Comparison of ENCODE assay signal across 18 cellular contexts in the genomic region with DNA sequence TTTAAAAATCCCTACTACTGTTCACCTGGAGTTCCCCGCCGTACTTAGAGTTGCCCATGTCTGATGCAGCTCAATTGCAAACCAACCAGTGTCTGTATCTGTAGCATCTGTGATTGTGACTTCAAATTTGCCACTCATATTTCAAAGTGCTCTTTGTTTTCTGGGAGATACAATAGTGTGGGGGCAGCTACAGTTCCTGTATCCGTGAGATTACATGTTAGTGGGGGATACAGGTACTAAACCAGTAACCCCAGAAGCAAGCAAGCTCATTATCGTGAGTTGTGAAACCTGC.
"Had no signal": no experiment of that assay in that cellular context is flagged by ENCODE, and none has a peak within 500 bp of the region (broad histone marks: within the 10 kb centered on the region; RNA-seq: fewer than 3 reads in every experiment).

No MANE protein-coding gene starts in this region.

- H3K4me3 ChIP-seq: coronary artery, pancreas, right lobe of liver, smooth muscle cell, suprapubic skin, transverse colon had no signal

- H3K4me1 Mint-ChIP-seq: activated CD4-positive, alpha-beta memory T cell treated with anti-CD3 and anti-CD28 coated beads, Interleukin-2, amount 10 ng/mL, durations not matched to agents 7 days and 5 days; activated naive CD4-positive, alpha-beta T cell treated with anti-CD3 and anti-CD28 coated beads, Interleukin-2, amount 10 ng/mL, durations not matched to agents 7 days and 5 days; activated naive CD8-positive, alpha-beta T cell treated with anti-CD3 and anti-CD28 coated beads, Interleukin-2, amount 50 U/mL, for 24 hours; brain; stimulated activated naive CD8-positive, alpha-beta T cell treated with anti-CD3 and anti-CD28 coated beads, Interleukin-15, amount 100 ng/mL, for 72 hours had no signal

- H3K9me3 ChIP-seq: neutrophil, pancreas, right lobe of liver, suprapubic skin, transverse colon had no signal

- H3K4me3 Mint-ChIP-seq: activated CD4-positive, alpha-beta memory T cell treated with anti-CD3 and anti-CD28 coated beads, Interleukin-2, amount 10 ng/mL, durations not matched to agents 7 days and 5 days; activated naive CD4-positive, alpha-beta T cell treated with anti-CD3 and anti-CD28 coated beads, Interleukin-2, amount 10 ng/mL, durations not matched to agents 7 days and 5 days; activated naive CD8-positive, alpha-beta T cell treated with anti-CD3 and anti-CD28 coated beads, Interleukin-2, amount 50 U/mL, for 24 hours; activated T-cell treated with anti-CD3 and anti-CD28 coated beads, Interleukin-2, amount 50 U/mL, for 24 hours; brain; stimulated activated naive CD8-positive, alpha-beta T cell treated with anti-CD3 and anti-CD28 coated beads, Interleukin-15, amount 100 ng/mL, for 72 hours had no signal

- H3K4me2 ChIP-seq: smooth muscle cell had no signal

- H3K27me3 Mint-ChIP-seq: activated CD4-positive, alpha-beta memory T cell treated with anti-CD3 and anti-CD28 coated beads, Interleukin-2, amount 10 ng/mL, durations not matched to agents 7 days and 5 days had no signal

- H3K27ac ChIP-seq: coronary artery, neutrophil, right lobe of liver, suprapubic skin, transverse colon had no signal

- DNase-seq: activated CD4-positive, alpha-beta memory T cell treated with anti-CD3 and anti-CD28 coated beads, Interleukin-2, amount 10 ng/mL, durations not matched to agents 7 days and 5 days; activated CD4-positive, CD25-positive, alpha-beta regulatory T cell; activated effector memory CD4-positive, alpha-beta T cell treated with Interleukin-2 at 50 U/mL for 16 hours; activated T-cell treated with anti-CD3 and anti-CD28 coated beads, Interleukin-2, amount 50 U/mL, for 24 hours; central memory CD4-positive, alpha-beta T cell; right lobe of liver; stimulated activated CD4-positive, alpha-beta T cell treated with anti-CD3 and anti-CD28 coated beads, Interleukin-4, amount 100 ng/mL, for 1 hour; T-helper 9 cell had no signal

- H3K27ac Mint-ChIP-seq: activated CD4-positive, alpha-beta memory T cell treated with anti-CD3 and anti-CD28 coated beads, Interleukin-2, amount 10 ng/mL, durations not matched to agents 7 days and 5 days; activated naive CD4-positive, alpha-beta T cell treated with anti-CD3 and anti-CD28 coated beads, Interleukin-2, amount 10 ng/mL, durations not matched to agents 7 days and 5 days; activated naive CD8-positive, alpha-beta T cell treated with anti-CD3 and anti-CD28 coated beads, Interleukin-2, amount 50 U/mL, for 24 hours; activated T-cell treated with anti-CD3 and anti-CD28 coated beads, Interleukin-2, amount 50 U/mL, for 24 hours; stimulated activated naive CD8-positive, alpha-beta T cell treated with anti-CD3 and anti-CD28 coated beads, Interleukin-15, amount 100 ng/mL, for 72 hours had no signal

- H3K27me3 ChIP-seq: neutrophil, pancreas, right lobe of liver, suprapubic skin, transverse colon had no signal

- H3K36me3 ChIP-seq: neutrophil, pancreas, right lobe of liver, suprapubic skin, transverse colon had no signal

- H3K36me3 Mint-ChIP-seq: activated naive CD4-positive, alpha-beta T cell treated with anti-CD3 and anti-CD28 coated beads, Interleukin-2, amount 10 ng/mL, durations not matched to agents 7 days and 5 days; brain had no signal

- H3K9me3 Mint-ChIP-seq: activated CD4-positive, alpha-beta memory T cell treated with anti-CD3 and anti-CD28 coated beads, Interleukin-2, amount 10 ng/mL, durations not matched to agents 7 days and 5 days; activated naive CD4-positive, alpha-beta T cell treated with anti-CD3 and anti-CD28 coated beads, Interleukin-2, amount 10 ng/mL, durations not matched to agents 7 days and 5 days; activated naive CD8-positive, alpha-beta T cell treated with anti-CD3 and anti-CD28 coated beads, Interleukin-2, amount 50 U/mL, for 24 hours; activated T-cell treated with anti-CD3 and anti-CD28 coated beads, Interleukin-2, amount 50 U/mL, for 24 hours; stimulated activated naive CD8-positive, alpha-beta T cell treated with anti-CD3 and anti-CD28 coated beads, Interleukin-15, amount 100 ng/mL, for 72 hours had no signal

- ATAC-seq: activated naive CD8-positive, alpha-beta T cell treated with anti-CD3 and anti-CD28 coated beads, Interleukin-2, amount 50 U/mL, for 24 hours; stimulated activated naive CD8-positive, alpha-beta T cell treated with anti-CD3 and anti-CD28 coated beads, Interleukin-15, amount 100 ng/mL, for 72 hours had no signal

- H3K4me1 ChIP-seq: right lobe of liver, suprapubic skin, transverse colon had no signal
